In genomic region chr14:96363751-96364336, GRCh38 we compare ENCODE assay signal across 8 cellular contexts. TPM values are rescaled to one million over a fixed set of nuclear protein-coding genes. Genes with fewer than 3 reads are reported as not detected.
DNase-seq lines count a peak whose midpoint lies in the region; ATAC-seq, FAIRE-seq and TF ChIP-seq lines count a peak whose summit lies in the region.

No MANE protein-coding gene starts in this region.

- peaks cover 0 to 17% (median 4%) of the 10 kb centered on the region in 3 donors for H3K36me3 Mint-ChIP-seq in CD8-positive, alpha-beta memory T cell
- H3K36me3 Mint-ChIP-seq in brain = peaks cover 22% of the 10 kb centered on the region

- peak in 2 of 5 donors; percentile 22 to 61 for DNase-seq in CD8-positive, alpha-beta memory T cell
- DNase-seq in HPDE6-E6E7 (ENCODE audit: extremely low spot score) (peak; percentile 49), SJSA1 (ENCODE audit: low read depth in 1 of 2, low spot score in 2 of 2) (no peak), iPS-NIHi7 (ENCODE audit: extremely low spot score) (peak; percentile 47), small intestine (peak; percentile 86), KG1 (lab: John Stamatoyannopoulos, UW) (no peak)

- no peaks in the 10 kb centered on the region for H3K9me3 ChIP-seq in CD8-positive, alpha-beta memory T cell (ENCODE audit: low read length)
- H3K9me3 ChIP-seq in SJSA1 (replicated peaks) = 0 out of 2 replicates have a peak, but pooled peaks cover 3% of the 10 kb centered on the region
- no peaks in the 10 kb centered on the region for H3K9me3 ChIP-seq in small intestine (ENCODE audit: control insufficient read depth, low read depth)

- FAIRE-seq in small intestine (lab: Jason Lieb, UNC) = no peak

- H3K4me1 Mint-ChIP-seq in CD8-positive, alpha-beta memory T cell = peaks cover 49 to 75% (median 69%) of the 10 kb centered on the region in 3 donors
- H3K4me1 Mint-ChIP-seq in brain = peaks cover 75% of the 10 kb centered on the region

- H3K36me3 ChIP-seq in CD8-positive, alpha-beta memory T cell (ENCODE audit: insufficient read depth, low read length) = no peaks in the 10 kb centered on the region
- H3K36me3 ChIP-seq in SJSA1 = peaks cover 7% of the 10 kb centered on the region; the same call in 1 of the 2 replicates
- no peaks in the 10 kb centered on the region for H3K36me3 ChIP-seq in small intestine (ENCODE audit: control insufficient read depth in 2 of 2, insufficient read depth in 2 of 2, low read length in 2 of 2)

- no peaks in the 10 kb centered on the region for H3K27me3 ChIP-seq in CD8-positive, alpha-beta memory T cell (ENCODE audit: insufficient read depth, low read length, poor library complexity, severe bottlenecking)
- H3K27me3 ChIP-seq in SJSA1 (replicated peaks) = no peaks in the 10 kb centered on the region
- no peaks in the 10 kb centered on the region for H3K27me3 ChIP-seq in small intestine (ENCODE audit: control insufficient read depth in 2 of 2, insufficient read depth in 2 of 2, low read length in 2 of 2)

- no peak for TF ChIP-seq CTCF in brain (conservative IDR thresholded peaks at IDR 0.05)

- H3K27me3 Mint-ChIP-seq in CD8-positive, alpha-beta memory T cell = peaks cover 0 to 5% of the 10 kb centered on the region in 2 donors
- H3K27me3 Mint-ChIP-seq in brain = peaks cover 16% of the 10 kb centered on the region

- H3K27ac ChIP-seq in CD8-positive, alpha-beta memory T cell (ENCODE audit: low read depth, low read length) = peak overlapping the region; percentile 55
- 0 out of 2 replicates have a peak overlapping the region, but pooled peaks have one; percentile 9 for H3K27ac ChIP-seq in SJSA1
- H3K27ac ChIP-seq in small intestine (ENCODE audit: low read depth in 1 of 2, low read length in 1 of 2) = peak overlapping the region; percentile 86 to 96

- peak; percentile 23 for ATAC-seq in GM19463 (IDR thresholded peaks at IDR 0.05; ENCODE audit: unreplicated experiment)

- H3K4me3 ChIP-seq in CD8-positive, alpha-beta memory T cell (ENCODE audit: low read length) = peak overlapping the region; percentile 81
- peak overlapping the region; percentile 98 for H3K4me3 ChIP-seq in SJSA1
- peak overlapping the region; percentile 90 to 96 for H3K4me3 ChIP-seq in small intestine (ENCODE audit: low read depth in 1 of 2, low read length in 2 of 2)

- H3K4me1 ChIP-seq in CD8-positive, alpha-beta memory T cell (ENCODE audit: insufficient read depth, low read length) = peaks cover 33% of the 10 kb centered on the region
- H3K4me1 ChIP-seq in SJSA1 (replicated peaks) = peaks cover 16% of the 10 kb centered on the region
- H3K4me1 ChIP-seq in small intestine (ENCODE audit: control insufficient read depth in 2 of 2, insufficient read depth in 1 of 2, low read depth in 1 of 2, low read length in 1 of 2) = peaks cover 2 to 6% of the 10 kb centered on the region in 2 donors

- peak overlapping the region; percentile 76 to 95 (median 88) for H3K27ac Mint-ChIP-seq in CD8-positive, alpha-beta memory T cell
- H3K27ac Mint-ChIP-seq in brain = peak overlapping the region; percentile 72 to 94 (median 85)

- peak overlapping the region; percentile 85 to 94 (median 90) for H3K4me3 Mint-ChIP-seq in CD8-positive, alpha-beta memory T cell
- H3K4me3 Mint-ChIP-seq in brain = peak overlapping the region; percentile 87 to 98 (median 95)

- WGBS in small intestine, 3 donors = 1% methylated on average over 36 to 38 of the region's 38 CpGs

- H3K9me3 Mint-ChIP-seq in CD8-positive, alpha-beta memory T cell = no peaks in the 10 kb centered on the region
- H3K9me3 Mint-ChIP-seq in brain = peaks cover 0 to 5% (median 3%) of the 10 kb centered on the region in 5 experiments

- POLR2A ChIA-PET in CD8-positive, alpha-beta memory T cell (lab: Charles Lee) = interaction anchor here (2.6 kb wide), 1 partner anchor 28 kb away, joined by 9 read pairs; the partner anchor contains the start of gene AK7

- CTCF ChIA-PET in CD8-positive, alpha-beta memory T cell (lab: Charles Lee) = no interaction called here

RNA-seq across cellular contexts. Expression of gene GSKIP, which starts 0.5 kb away (rescaled TPM):
- 10 to 100 TPM; 23.7 to 24.6 TPM for total RNA-seq in CD8-positive, alpha-beta memory T cell
- polyA plus RNA-seq in CD8-positive, alpha-beta memory T cell = 30.5 TPM
- total RNA-seq in SJSA1 (2014; rRNA removed; shearing (Covaris generic)) = 41.5 and 45.0 TPM in 2 replicates
- polyA plus RNA-seq in brain (ENCODE audit: insufficient read depth, low read depth, low replicate concordance) (9.8 TPM), small intestine (100 to 1,000 TPM in 2 of 3 donors, 10 to 100 TPM in 1; 76.2 to 215 (median 128) TPM)

RNA-seq across cellular contexts. Expression of gene ATG2B, which starts 0.7 kb away (rescaled TPM):
- total RNA-seq in CD8-positive, alpha-beta memory T cell = 10 to 100 TPM; 17.4 to 19.8 TPM
- polyA plus RNA-seq in CD8-positive, alpha-beta memory T cell = 2.6 TPM
- 5.0 and 11.0 TPM in 2 replicates for total RNA-seq in SJSA1 (2014; rRNA removed; shearing (Covaris generic))
- 7.4 TPM for polyA plus RNA-seq in brain (ENCODE audit: insufficient read depth, low read depth, low replicate concordance)
- 1 to 10 TPM; 3.8 to 5.4 (median 4.4) TPM for polyA plus RNA-seq in small intestine

RNA-seq across cellular contexts. Expression of gene AK7, which starts 28.1 kb away (rescaled TPM):
- under 1 TPM; 0.55 to 0.69 TPM for total RNA-seq in CD8-positive, alpha-beta memory T cell
- not detected for polyA plus RNA-seq in CD8-positive, alpha-beta memory T cell
- total RNA-seq in SJSA1 (2014; rRNA removed; shearing (Covaris generic)) = not detected in 2 replicates
- 6.9 TPM for polyA plus RNA-seq in brain (ENCODE audit: insufficient read depth, low read depth, low replicate concordance)
- 1 to 10 TPM; 1.6 to 3.0 (median 1.8) TPM for polyA plus RNA-seq in small intestine

Comparison
In these comparisons a context has a peak if more than half of its experiments do, and no peak if none do; other contexts are left out.
1. DNase-seq: peak in HPDE6-E6E7 (single experiment), iPS-NIHi7 (single experiment) and small intestine (single experiment); none in SJSA1 (0 of 2) and KG1 (single experiment).
2. H3K27ac ChIP-seq: peak in every context shown above with its lines; median percentile 91 in small intestine; 55 in CD8-positive, alpha-beta memory T cell; 9 in SJSA1.
3. Peak in every context shown above with its lines, with median percentiles within 50 percentile points of each other: H3K4me3 ChIP-seq.